In the genomic region with DNA sequence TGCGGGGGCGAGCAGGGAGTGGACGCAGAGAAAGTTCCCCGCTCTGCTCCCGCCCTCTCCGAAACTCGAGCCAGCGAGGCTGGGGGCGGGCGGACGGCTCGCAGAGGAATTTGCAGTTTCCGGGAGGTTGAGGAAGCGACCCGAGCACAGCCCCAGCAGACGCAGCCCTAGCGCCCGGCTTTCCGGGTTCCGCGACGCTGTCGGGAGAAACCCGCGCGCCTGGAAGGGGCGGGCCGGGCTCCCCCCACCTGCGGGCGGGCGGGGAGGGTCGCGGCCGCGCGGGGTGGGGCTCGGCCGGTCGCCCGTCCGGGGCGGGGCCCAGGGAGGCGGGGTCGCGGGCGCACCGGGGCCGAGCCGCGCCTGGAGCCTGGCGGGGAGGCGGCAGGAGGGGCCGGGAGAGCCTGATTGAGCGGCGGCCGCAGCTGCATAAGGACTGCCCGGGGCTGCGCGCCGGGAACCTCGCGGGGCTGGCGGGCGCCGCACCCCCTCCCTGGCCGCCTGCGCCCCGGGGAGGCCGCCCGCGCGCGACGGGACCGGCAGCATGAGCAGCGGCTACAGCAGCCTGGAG, we compare ENCODE assay signal across 1 cellular context.
TF ChIP-seq lines count a peak whose summit lies in the region.

A gene with protein sequence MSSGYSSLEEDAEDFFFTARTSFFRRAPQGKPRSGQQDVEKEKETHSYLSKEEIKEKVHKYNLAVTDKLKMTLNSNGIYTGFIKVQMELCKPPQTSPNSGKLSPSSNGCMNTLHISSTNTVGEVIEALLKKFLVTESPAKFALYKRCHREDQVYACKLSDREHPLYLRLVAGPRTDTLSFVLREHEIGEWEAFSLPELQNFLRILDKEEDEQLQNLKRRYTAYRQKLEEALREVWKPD (plus strand): TSS at position 404 of the 568 bp plus-strand sequence. CDS start 138 bp downstream, at position 542.

TF ChIP-seq in K562, 482 proteins besides CTCF, POLR2A, EP300 and RAD21 (continued from another document):
- TF ChIP-seq TBP (optimal IDR thresholded peaks at IDR 0.05; ENCODE audit: low read depth, low read length) (peak; percentile 33), ELF2 (CRISPR knock-in tag; IDR thresholded peaks at IDR 0.05) (peak; percentile 73; the same call in 1 of the 2 replicates), CREB1 (IDR thresholded peaks at IDR 0.05) (peak; percentile 25; the same call in 1 of the 2 replicates), CREB1 (CRISPR knock-in tag; IDR thresholded peaks at IDR 0.05) (no peak), RBFOX2 (IDR thresholded peaks at IDR 0.05; ENCODE audit: low read depth, low read length) (peak; percentile 76), FOSL1 (tag; conservative IDR thresholded peaks at IDR 0.05) (no peak), ZNF785 (CRISPR knock-in tag; IDR thresholded peaks at IDR 0.05) (no peak)
